Comparison of ENCODE assay signal across 23 cellular contexts in genomic region chr4:176646311-176646710, GRCh38.
DNase-seq lines count a peak whose midpoint lies in the region; ATAC-seq and TF ChIP-seq lines count a peak whose summit lies in the region.
"Had no signal": no experiment of that assay in that cellular context is flagged by ENCODE, and none has a peak within 500 bp of the region (broad histone marks: within the 10 kb centered on the region; RNA-seq: fewer than 3 reads in every experiment).

No MANE protein-coding gene starts in this region.

- no peak overlapping the region for H4K91ac ChIP-seq in neuronal stem cell (ENCODE audit: low read depth, low read length, poor library complexity)

- CTCF ChIA-PET in SK-N-SH (lab: Yijun Ruan, JAX): no interaction called here

- 7% methylated on average over 1 of the region's 1 CpG for WGBS in SK-N-SH (ENCODE audit: low lambda C conversion rate)
- WGBS in neuronal stem cell (ENCODE audit: extremely low coverage in 2 of 2, insufficient read length in 2 of 2, insufficient replicate concordance in 1 of 2), 2 donors: no CpG with 5 or more reads among the region's 1 CpG

- H2BK12ac ChIP-seq in neuronal stem cell (ENCODE audit: low read length): no peak overlapping the region

- TF ChIP-seq RAD21 in SK-N-SH (IDR thresholded peaks at IDR 0.05; ENCODE audit: low read length): no peak

- H3K4me1 ChIP-seq in SK-N-SH (ENCODE audit: control insufficient read depth in 1 of 2, insufficient read depth in 2 of 2, low read depth in 1 of 2, low read length in 1 of 2) (no peaks in the 10 kb centered on the region), neuronal stem cell (ENCODE audit: control insufficient read depth in 2 of 2, insufficient read depth in 1 of 2, low read depth in 1 of 2, low read length in 2 of 2) (no peaks in the 10 kb centered on the region)
- H3K4me1 ChIP-seq: A549; BE2C; BLaER1 treated with 17β-estradiol and CSF1 and Interleukin-3, amounts not matched to agents 10 nM and 100 nM had no signal

- H2AK5ac ChIP-seq in neuronal stem cell (ENCODE audit: low read depth, low read length): no peak overlapping the region

- H2BK15ac ChIP-seq in neuronal stem cell (ENCODE audit: low read length): no peak overlapping the region

- TF ChIP-seq CTCF in SK-N-SH (IDR thresholded peaks at IDR 0.05) (no peak), fibroblast of villous mesenchyme (IDR thresholded peaks at IDR 0.05; ENCODE audit: insufficient read depth, low read depth, low read length) (no peak)

- no peaks in the 10 kb centered on the region for H3K79me2 ChIP-seq in SK-N-SH (ENCODE audit: insufficient read depth)

- no peak overlapping the region for H2BK5ac ChIP-seq in neuronal stem cell (ENCODE audit: low read length)

- ATAC-seq in SK-N-SH treated with all-trans-retinoic acid at 6 μM for 48 hours: no peak; the same call in 1 of the 3 replicates
- ATAC-seq in GM21529 (IDR thresholded peaks at IDR 0.05; ENCODE audit: unreplicated experiment): no peak
- ATAC-seq in HG02571 (IDR thresholded peaks at IDR 0.05; ENCODE audit: unreplicated experiment): no peak
- ATAC-seq: A549, GM12878 had no signal

- H3K23ac ChIP-seq in neuronal stem cell (ENCODE audit: low read depth, low read length, poor library complexity): no peak overlapping the region

- no peak overlapping the region for H4K8ac ChIP-seq in neuronal stem cell (ENCODE audit: low read depth, low read length)

- no peak overlapping the region for H3K4ac ChIP-seq in neuronal stem cell (ENCODE audit: low read length)

- H3K27ac ChIP-seq in SK-N-SH (ENCODE audit: low read depth in 2 of 2, low read length in 1 of 2) (no peak overlapping the region), neuronal stem cell (replicated peaks; ENCODE audit: low read length) (no peak overlapping the region)
- H3K27ac ChIP-seq: 22Rv1; BLaER1 treated with 17β-estradiol and CSF1 and Interleukin-3, amounts not matched to agents 10 nM and 100 nM had no signal

- no peaks in the 10 kb centered on the region for H3K9me2 ChIP-seq in SK-N-SH

- H3K36me3 ChIP-seq in SK-N-SH (replicated peaks in 1 of 2; ENCODE audit: control insufficient read depth in 1 of 2, insufficient read depth in 2 of 2, low read length in 1 of 2) (no peaks in the 10 kb centered on the region), neuronal stem cell (replicated peaks in 1 of 2; ENCODE audit: control insufficient read depth in 2 of 2, insufficient read depth in 2 of 2, low read length in 2 of 2) (no peaks in the 10 kb centered on the region)
- H3K36me3 ChIP-seq: BE2C; BLaER1 treated with 17β-estradiol and CSF1 and Interleukin-3, amounts not matched to agents 10 nM and 100 nM had no signal

- no peaks in the 10 kb centered on the region for H3K9me3 ChIP-seq in SK-N-SH
- H3K9me3 ChIP-seq in neuronal stem cell (replicated peaks in 1 of 2; ENCODE audit: control insufficient read depth in 2 of 2, insufficient read depth in 1 of 2, low read depth in 1 of 2, low read length in 2 of 2): no peaks in the 10 kb centered on the region
- H3K9me3 ChIP-seq: A549; BE2C; BLaER1 treated with 17β-estradiol and CSF1 and Interleukin-3, amounts not matched to agents 10 nM and 100 nM had no signal

- H2BK120ac ChIP-seq in neuronal stem cell (ENCODE audit: low read depth, low read length): no peak overlapping the region

- POLR2A ChIA-PET in SK-N-SH (lab: Yijun Ruan, JAX): no interaction called here

- H3K9ac ChIP-seq in SK-N-SH: no peak overlapping the region
- peak overlapping the region; percentile 44 for H3K9ac ChIP-seq in neuronal stem cell (ENCODE audit: low read depth, low read length, poor library complexity)
- H3K9ac ChIP-seq: BLaER1 treated with 17β-estradiol and CSF1 and Interleukin-3, amounts not matched to agents 10 nM and 100 nM had no signal

- H3K27me3 ChIP-seq in SK-N-SH (ENCODE audit: insufficient read depth): no peaks in the 10 kb centered on the region
- no peaks in the 10 kb centered on the region for H3K27me3 ChIP-seq in neuronal stem cell (ENCODE audit: control insufficient read depth in 3 of 3, insufficient read depth in 3 of 3, low read depth in 1 of 3, low read length in 3 of 3)
- H3K27me3 ChIP-seq: BE2C; BLaER1 treated with 17β-estradiol and CSF1 and Interleukin-3, amounts not matched to agents 10 nM and 100 nM had no signal

- no peak overlapping the region for H3K18ac ChIP-seq in neuronal stem cell (ENCODE audit: low read length)

- H3K79me1 ChIP-seq in neuronal stem cell (ENCODE audit: low read depth, low read length): no peaks in the 10 kb centered on the region

- H3K4me2 ChIP-seq in SK-N-SH (peak overlapping the region; percentile 22; the same call in 1 of the 2 replicates), neuronal stem cell (ENCODE audit: insufficient read depth, low read length, poor library complexity, severe bottlenecking) (no peak overlapping the region)
- H3K4me2 ChIP-seq: A549; BLaER1 treated with 17β-estradiol and CSF1 and Interleukin-3, amounts not matched to agents 10 nM and 100 nM had no signal

- DNase-seq in SK-N-SH: no peak
- DNase-seq in RPMI7951 (ENCODE audit: low read depth): peak; percentile 42
- DNase-seq in fibroblast of villous mesenchyme (ENCODE audit: low read depth): no peak
- no peak for DNase-seq in neuronal stem cell (ENCODE audit: low spot score)
- DNase-seq in NCI-H524 (lab: John Stamatoyannopoulos, UW): no peak
- DNase-seq: ACHN; AML-193; BE2C; CD4-positive, alpha-beta T cell; CD8-positive, alpha-beta memory T cell; DMS 273 treated with DMSO at 0.1 percent for 48 hours; DMS79; EL; GDM1; H7; HCEC 1CT had no signal

- H3K14ac ChIP-seq in neuronal stem cell (ENCODE audit: low read length): no peak overlapping the region

- no peak for TF ChIP-seq EP300 in SK-N-SH (IDR thresholded peaks at IDR 0.05; ENCODE audit: borderline replicate concordance in 1 of 2, low read depth in 1 of 2, low read length in 1 of 2)

- H3K4me3 ChIP-seq in SK-N-SH (ENCODE audit: low read depth in 2 of 2, low read length in 1 of 2) (peak overlapping the region in 1 of 2 experiments; percentile 3; a peak in 1 of 4 replicates), fibroblast of villous mesenchyme (ENCODE audit: low read depth, low read length) (peak overlapping the region; percentile 21), neuronal stem cell (ENCODE audit: low read length in 2 of 2) (no peak overlapping the region)
- H3K4me3 ChIP-seq: A549; BLaER1 treated with 17β-estradiol and CSF1 and Interleukin-3, amounts not matched to agents 10 nM and 100 nM; GM12878 had no signal

- no peaks in the 10 kb centered on the region for H4K20me1 ChIP-seq in SK-N-SH (ENCODE audit: insufficient read depth)
- H4K20me1 ChIP-seq: BLaER1 treated with 17β-estradiol and CSF1 and Interleukin-3, amounts not matched to agents 10 nM and 100 nM had no signal

- no peaks in the 10 kb centered on the region for H3F3A ChIP-seq in SK-N-SH (replicated peaks; ENCODE audit: insufficient read depth)

- peak overlapping the region; percentile 20; the same call in 1 of the 2 replicates for H2AFZ ChIP-seq in SK-N-SH (ENCODE audit: low read depth)
- no peak overlapping the region for H2AFZ ChIP-seq in neuronal stem cell (ENCODE audit: low read length)

TF ChIP-seq in SK-N-SH, 30 proteins besides CTCF, POLR2A, EP300 and RAD21 (continues in another document):
- TF ChIP-seq SIN3A (IDR thresholded peaks at IDR 0.05; ENCODE audit: borderline replicate concordance, low read depth, low read length) (no peak), MEF2A (IDR thresholded peaks at IDR 0.05; ENCODE audit: borderline replicate concordance, low read depth) (no peak), GATA2 (CRISPR knock-in tag; IDR thresholded peaks at IDR 0.05) (no peak), TCF12 (IDR thresholded peaks at IDR 0.05) (no peak), MXI1 (IDR thresholded peaks at IDR 0.05; ENCODE audit: low read depth, low read length) (no peak), RFX5 (IDR thresholded peaks at IDR 0.05; ENCODE audit: low read length) (no peak), EZH2phosphoT487 (IDR thresholded peaks at IDR 0.05; ENCODE audit: borderline replicate concordance, low read depth) (no peak)

TF ChIP-seq in SK-N-SH treated with all-trans-retinoic acid at 6 μM for 48 hours, 23 proteins besides CTCF, POLR2A, EP300 and RAD21 (continues in another document):
- TF ChIP-seq GLIS3 (CRISPR knock-in tag; IDR thresholded peaks at IDR 0.05) (no peak), SNAI2 (CRISPR knock-in tag; IDR thresholded peaks at IDR 0.05) (no peak), ZFP3 (CRISPR knock-in tag; IDR thresholded peaks at IDR 0.05) (no peak), CSRNP3 (CRISPR knock-in tag; IDR thresholded peaks at IDR 0.05) (no peak), CREB5 (CRISPR knock-in tag; IDR thresholded peaks at IDR 0.05; ENCODE audit: low read depth) (no peak), CSDC2 (CRISPR knock-in tag; IDR thresholded peaks at IDR 0.05) (no peak), PPARA (CRISPR knock-in tag; IDR thresholded peaks at IDR 0.05; ENCODE audit: borderline replicate concordance) (no peak), ZNF70 (CRISPR knock-in tag; IDR thresholded peaks at IDR 0.05) (no peak), ZC3H10 (CRISPR knock-in tag; IDR thresholded peaks at IDR 0.05) (no peak), ZNF565 (CRISPR knock-in tag; conservative IDR thresholded peaks at IDR 0.05; ENCODE audit: low read depth) (no peak), ZNF8 (CRISPR knock-in tag; IDR thresholded peaks at IDR 0.05) (no peak), ARNTL (CRISPR knock-in tag; IDR thresholded peaks at IDR 0.05; ENCODE audit: borderline replicate concordance, low read depth) (no peak)
